9 cellular contexts compared by ENCODE assay signal in the genomic region with DNA sequence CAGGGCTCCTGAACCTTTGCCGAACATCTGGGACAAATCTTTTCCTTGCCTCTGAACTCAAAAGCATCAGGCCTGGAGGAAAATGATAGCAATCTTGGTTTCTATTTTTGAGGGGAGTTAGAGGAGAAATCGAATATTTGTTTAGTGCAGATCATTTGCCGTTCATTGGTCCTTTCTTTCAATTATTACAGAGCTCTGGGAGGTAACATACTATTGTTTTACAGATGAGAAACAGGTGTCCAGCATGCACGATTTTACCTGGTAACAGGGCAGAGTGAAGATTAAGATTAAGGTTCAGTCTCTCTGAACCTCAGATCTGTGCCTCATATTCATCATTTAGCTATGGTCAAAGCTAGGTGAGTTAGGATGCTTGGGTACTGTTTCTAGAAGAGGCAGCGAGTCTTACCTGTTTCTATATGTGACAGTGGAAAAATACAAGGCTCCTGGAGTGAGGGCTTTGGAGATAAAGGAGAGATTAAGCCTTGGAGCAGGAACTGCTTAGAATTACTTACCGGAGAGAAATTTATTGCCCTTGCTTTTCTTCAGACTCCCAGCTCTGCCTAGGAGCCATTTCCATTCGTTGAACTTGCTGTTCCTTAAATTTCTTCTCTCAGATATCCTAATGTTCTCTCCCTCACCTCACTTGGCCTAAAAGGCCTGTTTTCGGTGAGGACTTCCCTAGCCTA. TPM values are rescaled to one million over a fixed set of nuclear protein-coding genes. Genes with fewer than 3 reads are reported as not detected.
DNase-seq lines count a peak whose midpoint lies in the region; ATAC-seq and TF ChIP-seq lines count a peak whose summit lies in the region.
"Had no signal": no experiment of that assay in that cellular context is flagged by ENCODE, and none has a peak within 500 bp of the region (broad histone marks: within the 10 kb centered on the region; RNA-seq: fewer than 3 reads in every experiment).

No MANE protein-coding gene starts in this region.

- no peak overlapping the region for H3K4me3 Mint-ChIP-seq in nephron

- H4K20me1 ChIP-seq in IMR-90 (ENCODE audit: insufficient read depth, low read length), result peaks cover 46% of the 10 kb centered on the region

- no peak for TF ChIP-seq RAD21 in IMR-90 (IDR thresholded peaks at IDR 0.05; ENCODE audit: low read length)

- H2BK20ac ChIP-seq in IMR-90 (ENCODE audit: low read depth, low read length), result no peak overlapping the region

- H3K14ac ChIP-seq in IMR-90 (replicated peaks; ENCODE audit: low read depth, low read length), result peak overlapping the region; percentile 77

- peak overlapping the region; percentile 93 for H3K4me2 ChIP-seq in IMR-90 (ENCODE audit: low read depth, low read length)

- H3K27me3 ChIP-seq in AG04450 (ENCODE audit: control insufficient read depth, insufficient read depth, low read length), result no peaks in the 10 kb centered on the region
- no peaks in the 10 kb centered on the region for H3K27me3 ChIP-seq in IMR-90 (ENCODE audit: control insufficient read depth, insufficient read depth, low read length)
- no peaks in the 10 kb centered on the region for H3K27me3 ChIP-seq in effector memory CD4-positive, alpha-beta T cell (replicated peaks; ENCODE audit: control insufficient read depth, insufficient read depth, low read length, poor library complexity, severe bottlenecking)

- peaks cover 14 to 64% of the 10 kb centered on the region in 2 experiments for H3K79me1 ChIP-seq in IMR-90 (ENCODE audit: low read depth in 1 of 2, low read length in 2 of 2)

- dilution Hi-C loops in IMR-90 (cut with HindIII; ENCODE audit: low sequenced_read_pairs, unreplicated experiment), result no loop called here

- H2BK5ac ChIP-seq in IMR-90 (ENCODE audit: low read depth, low read length, poor library complexity, severe bottlenecking), result peak overlapping the region; percentile 71

- ATAC-seq in IMR-90 (ENCODE audit: low read depth) (no peak), HG02973 (IDR thresholded peaks at IDR 0.05; ENCODE audit: unreplicated experiment) (no peak), HG03378 (IDR thresholded peaks at IDR 0.05; ENCODE audit: unreplicated experiment) (no peak), HG03108 (IDR thresholded peaks at IDR 0.05; ENCODE audit: unreplicated experiment) (no peak)

- CTCF ChIA-PET in AG04450 (lab: Charles Lee), result interaction anchor here (0.9 to 3.8 kb wide), 2 partner anchors 43 to 109 kb away, joined by 3 to 18 read pairs; no protein-coding TSS in a partner anchor
- CTCF ChIA-PET in IMR-90 (lab: Yijun Ruan, JAX), result interaction anchor here (0.7 kb wide), 1 partner anchor 43 kb away, joined by 3 read pairs; no protein-coding TSS in a partner anchor

- in situ Hi-C loops in IMR-90 (cut with MboI; ENCODE audit: low sequenced_read_pairs), result no loop called here

- peak overlapping the region; percentile 68 for H4K91ac ChIP-seq in IMR-90 (ENCODE audit: insufficient read depth, low read depth, low read length)

- H3K9me3 ChIP-seq in AG04450 (ENCODE audit: control insufficient read depth, insufficient read depth, low read length) (peaks cover 6% of the 10 kb centered on the region; the same call in 1 of the 2 replicates), IMR-90 (ENCODE audit: control insufficient read depth, insufficient read depth, low read length) (no peaks in the 10 kb centered on the region)
- no peaks in the 10 kb centered on the region for H3K9me3 ChIP-seq in effector memory CD4-positive, alpha-beta T cell (ENCODE audit: control insufficient read depth, low read length)

- peak overlapping the region; percentile 60; the same call in 1 of the 2 replicates for H2AK5ac ChIP-seq in IMR-90 (ENCODE audit: low read depth, low read length)

- peak overlapping the region; percentile 85 for H3K9ac ChIP-seq in IMR-90 (ENCODE audit: low read depth, low read length)

- TF ChIP-seq POLR2A in IMR-90 (IDR thresholded peaks at IDR 0.05; ENCODE audit: low read depth, low read length), result no peak

- TF ChIP-seq CTCF in AG04450 (IDR thresholded peaks at IDR 0.05; ENCODE audit: low read depth, low read length) (no peak), IMR-90 (conservative IDR thresholded peaks at IDR 0.05; ENCODE audit: low read depth, low read length) (no peak), nephron (IDR thresholded peaks at IDR 0.05; ENCODE audit: unreplicated experiment in 3 of 3) (no peak)

- H2AK9ac ChIP-seq in IMR-90 (replicated peaks; ENCODE audit: low read depth, low read length, poor library complexity), result peak overlapping the region; percentile 97

- POLR2A ChIA-PET in AG04450 (lab: Yijun Ruan, JAX) (interaction anchor here (1.0 to 1.4 kb wide), 4 partner anchors 13 to 79 kb away, joined by 3 to 6 read pairs (median 4); a partner anchor contains a TSS), IMR-90 (lab: Charles Lee; ENCODE audit: unreplicated experiment) (interaction anchor here (2.1 kb wide), 1 partner anchor 28 kb away, joined by 18 read pairs; a partner anchor contains a TSS)

- H3K27ac ChIP-seq in AG04450 (ENCODE audit: low read depth, low read length) (no peak overlapping the region), IMR-90 (ENCODE audit: insufficient read depth, low read length) (peak overlapping the region; percentile 78)
- peak overlapping the region; percentile 98 for H3K27ac ChIP-seq in effector memory CD4-positive, alpha-beta T cell (ENCODE audit: insufficient read depth, low read length, poor library complexity, severe bottlenecking)

- H4K5ac ChIP-seq in IMR-90 (ENCODE audit: low read depth, low read length), result no peak overlapping the region

- WGBS in IMR-90 (ENCODE audit: extremely low coverage in 2 of 2, insufficient read length in 1 of 2), 2 experiments, result 33% methylated on average over 4 of the region's 8 CpGs; no CpG with 5 or more reads in 1 of the 2 experiments

- peak overlapping the region; percentile 94 for H3K23ac ChIP-seq in IMR-90 (ENCODE audit: low read depth, low read length)

- H3K56ac ChIP-seq in IMR-90 (ENCODE audit: extremely low read depth, insufficient read depth, low read length), result 0 out of 2 replicates have a peak overlapping the region, but pooled peaks have one; percentile 62

- H3K9me3 Mint-ChIP-seq in nephron, result no peaks in the 10 kb centered on the region

- no peak for DNase-seq in AG04450 (ENCODE audit: low read depth, low spot score)
- DNase-seq in IMR-90, result no peak
- DNase-seq in effector memory CD4-positive, alpha-beta T cell, result no peak
- DNase-seq in ureter (ENCODE audit: low spot score), result no peak
- DNase-seq: NCI-H2227 treated with DMSO at 0.1 percent for 48 hours had no signal

- H3K36me3 ChIP-seq in IMR-90 (ENCODE audit: control insufficient read depth, insufficient read depth, low read length), result peaks cover 2% of the 10 kb centered on the region; the same call in 1 of the 2 replicates
- peaks cover 9% of the 10 kb centered on the region for H3K36me3 ChIP-seq in effector memory CD4-positive, alpha-beta T cell (ENCODE audit: control insufficient read depth, insufficient read depth, low read length)

- H3K4me1 Mint-ChIP-seq in nephron, result peaks cover 50% of the 10 kb centered on the region

- H3K9me1 ChIP-seq in IMR-90 (ENCODE audit: insufficient read depth, low read length), result peaks cover 7% of the 10 kb centered on the region; the same call in 1 of the 2 replicates

- intact Hi-C loops in IMR-90 (cut with micrococcal nuclease), result no loop called here

- no TSS peak for BruUV-seq in IMR-90 (replicated peaks; lab: Mats Ljungman, UMichigan)

- H3K36me3 Mint-ChIP-seq in nephron (ENCODE audit: low read depth), result peaks cover 20% of the 10 kb centered on the region

- H3K27me3 Mint-ChIP-seq in nephron (ENCODE audit: low read depth), result no peaks in the 10 kb centered on the region

- H3K27ac Mint-ChIP-seq in nephron, result peak overlapping the region in 2 of 3 experiments; percentile 83 to 90

- peak overlapping the region; percentile 76 for H3K4ac ChIP-seq in IMR-90 (ENCODE audit: low read depth, low read length)

- H2AFZ ChIP-seq in IMR-90 (replicated peaks; ENCODE audit: low read length, poor library complexity), result no peak overlapping the region

- no peak overlapping the region for H2BK15ac ChIP-seq in IMR-90 (ENCODE audit: low read depth, low read length)

- H3K4me3 ChIP-seq in AG04450 (ENCODE audit: low read depth, low read length) (peak overlapping the region; percentile 95), IMR-90 (ENCODE audit: insufficient read depth, low read depth, low read length) (peak overlapping the region; percentile 71)
- peak overlapping the region; percentile 93 for H3K4me3 ChIP-seq in effector memory CD4-positive, alpha-beta T cell (ENCODE audit: insufficient read depth, low read depth, low read length, poor library complexity, severe bottlenecking)

- peak overlapping the region in 1 of 2 experiments; percentile 83; a peak in 2 of 4 replicates for H4K8ac ChIP-seq in IMR-90 (ENCODE audit: low read depth in 2 of 2, low read length in 2 of 2)

- no peak overlapping the region for H3K18ac ChIP-seq in IMR-90 (ENCODE audit: low read depth, low read length)

- H3K4me1 ChIP-seq in IMR-90 (ENCODE audit: control insufficient read depth, insufficient read depth, low read length), result peaks cover 5% of the 10 kb centered on the region
- peaks cover 28% of the 10 kb centered on the region for H3K4me1 ChIP-seq in effector memory CD4-positive, alpha-beta T cell (ENCODE audit: control insufficient read depth, insufficient read depth, low read length, poor library complexity, severe bottlenecking)

- H2BK120ac ChIP-seq in IMR-90 (ENCODE audit: low read depth, low read length), result no peak overlapping the region

RNA-seq across cellular contexts. Expression of a gene that starts 1.4 kb away (rescaled TPM):
- polyA plus RNA-seq in AG04450 (2011; rRNA removed) (51.1 and 58.6 TPM in 2 replicates), IMR-90 (2012; rRNA removed) (52.4 and 59.6 TPM in 2 replicates)
- 84.3 and 120 TPM in 2 replicates for polyA minus RNA-seq in AG04450 (2011; rRNA and poly(A)+ RNA removed)
- total RNA-seq in IMR-90 (2012; rRNA removed) (10.6 and 14.7 TPM in 2 replicates), ureter (70.9 TPM)
- 40.8 and 89.5 TPM in 2 replicates for polyA plus RNA-seq in IMR-90 (2012; cell fraction: cytosol; rRNA removed)
- polyA plus RNA-seq in IMR-90 (2012; cell fraction: nucleus; rRNA removed; ENCODE audit: low replicate concordance), result 36.4 and 48.1 TPM in 2 replicates

RNA-seq across cellular contexts. Expression of a gene that starts 17.3 kb away (rescaled TPM):
- polyA plus RNA-seq in AG04450 (2011; rRNA removed) (155 TPM in 2 replicates), IMR-90 (2012; rRNA removed) (102 and 123 TPM in 2 replicates)
- polyA minus RNA-seq in AG04450 (2011; rRNA and poly(A)+ RNA removed), result 101 and 105 TPM in 2 replicates
- total RNA-seq in IMR-90 (2012; rRNA removed) (94.6 and 145 TPM in 2 replicates), ureter (151 TPM)
- 53.9 and 99.5 TPM in 2 replicates for polyA plus RNA-seq in IMR-90 (2012; cell fraction: cytosol; rRNA removed)
- 55.8 and 80.7 TPM in 2 replicates for polyA plus RNA-seq in IMR-90 (2012; cell fraction: nucleus; rRNA removed; ENCODE audit: low replicate concordance)

RNA-seq across cellular contexts. Expression of a gene that starts 27.9 kb away (rescaled TPM):
- polyA plus RNA-seq in AG04450 (2011; rRNA removed) (65.5 and 80.4 TPM in 2 replicates), IMR-90 (2012; rRNA removed) (94.9 and 99.5 TPM in 2 replicates)
- polyA minus RNA-seq in AG04450 (2011; rRNA and poly(A)+ RNA removed), result 23.8 and 25.0 TPM in 2 replicates
- total RNA-seq in IMR-90 (2012; rRNA removed) (65.3 and 68.8 TPM in 2 replicates), ureter (91.6 TPM)
- 81.9 and 119 TPM in 2 replicates for polyA plus RNA-seq in IMR-90 (2012; cell fraction: cytosol; rRNA removed)
- polyA plus RNA-seq in IMR-90 (2012; cell fraction: nucleus; rRNA removed; ENCODE audit: low replicate concordance), result 30.0 and 38.2 TPM in 2 replicates

RNA-seq across cellular contexts. Expression of a gene that starts 40.2 kb away (rescaled TPM):
- polyA plus RNA-seq in AG04450 (2011; rRNA removed), result 25.6 and 29.1 TPM in 2 replicates
- polyA minus RNA-seq in AG04450 (2011; rRNA and poly(A)+ RNA removed), result 25.6 TPM in 2 replicates
- 13.6 and 17.0 TPM in 2 replicates for total RNA-seq in IMR-90 (2012; rRNA removed)
- 27.2 and 27.3 TPM in 2 replicates for polyA plus RNA-seq in IMR-90 (2012; rRNA removed)
- polyA plus RNA-seq in IMR-90 (2012; cell fraction: cytosol; rRNA removed), result 11.1 and 15.5 TPM in 2 replicates
- polyA plus RNA-seq in IMR-90 (2012; cell fraction: nucleus; rRNA removed; ENCODE audit: low replicate concordance), result 9.0 and 15.3 TPM in 2 replicates
- 42.7 TPM for total RNA-seq in ureter

RNA-seq across cellular contexts. Expression of a gene that starts 40.5 kb away (rescaled TPM):
- polyA plus RNA-seq in AG04450 (2011; rRNA removed) (7.9 and 8.3 TPM in 2 replicates), IMR-90 (2012; rRNA removed) (9.6 and 10.1 TPM in 2 replicates)
- 6.0 and 7.1 TPM in 2 replicates for polyA minus RNA-seq in AG04450 (2011; rRNA and poly(A)+ RNA removed)
- total RNA-seq in IMR-90 (2012; rRNA removed) (2.3 and 3.1 TPM in 2 replicates), ureter (49.5 TPM)
- 6.7 and 10.8 TPM in 2 replicates for polyA plus RNA-seq in IMR-90 (2012; cell fraction: cytosol; rRNA removed)
- polyA plus RNA-seq in IMR-90 (2012; cell fraction: nucleus; rRNA removed; ENCODE audit: low replicate concordance), result 21.6 and 31.1 TPM in 2 replicates
